22 cellular contexts compared by ENCODE assay signal in the genomic region with DNA sequence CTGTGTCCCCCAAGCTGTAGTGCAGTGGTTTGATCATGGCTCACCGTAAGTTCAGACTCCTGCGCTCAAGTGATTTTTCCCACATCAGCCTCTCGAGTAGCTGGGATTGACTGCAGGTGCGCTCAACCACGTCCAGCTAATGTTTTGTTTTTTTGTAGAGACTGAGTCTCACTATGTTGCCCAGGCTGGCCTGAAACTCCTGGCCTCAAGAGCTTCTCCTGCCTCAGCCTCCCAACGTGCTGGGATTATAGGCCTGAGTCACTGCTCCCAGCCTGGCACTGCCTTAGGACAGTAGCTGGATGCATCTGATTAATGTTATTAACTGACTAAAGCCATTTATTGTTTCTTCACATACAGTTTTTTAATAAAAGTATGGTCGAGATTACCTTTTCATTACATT. TPM values are rescaled to one million over a fixed set of nuclear protein-coding genes. Genes with fewer than 3 reads are reported as not detected.
DNase-seq lines count a peak whose midpoint lies in the region; ATAC-seq, FAIRE-seq and TF ChIP-seq lines count a peak whose summit lies in the region.
"Had no signal": no experiment of that assay in that cellular context is flagged by ENCODE, and none has a peak within 500 bp of the region (broad histone marks: within the 10 kb centered on the region; RNA-seq: fewer than 3 reads in every experiment).

No MANE protein-coding gene starts in this region.

- POLR2A ChIA-PET in PC-3 (lab: Charles Lee; ENCODE audit: unreplicated experiment), result interaction anchor here (0.7 kb wide), 1 partner anchor 341 kb away, joined by 5 read pairs; no protein-coding TSS in a partner anchor

- H3K27me3 ChIP-seq in PC-3 (ENCODE audit: low read length) (no peaks in the 10 kb centered on the region), thyroid gland (no peaks in the 10 kb centered on the region)
- H3K27me3 ChIP-seq: MG63, SJCRH30 had no signal

- H3K4me3 ChIP-seq in PC-3 (ENCODE audit: low read length) (no peak overlapping the region), thyroid gland (replicated peaks in 1 of 3) (no peak overlapping the region)
- H3K4me3 ChIP-seq: MG63, SJCRH30 had no signal

- no peaks in the 10 kb centered on the region for H3K9me3 Mint-ChIP-seq in stimulated activated naive CD8-positive, alpha-beta T cell treated with anti-CD3 and anti-CD28 coated beads, Interleukin-15, Interleukin-2, amounts not matched to agents 100 ng/mL and 50 ng/mL, for 24 hours
- H3K9me3 Mint-ChIP-seq in stimulated activated naive CD8-positive, alpha-beta T cell treated with anti-CD3 and anti-CD28 coated beads, Interleukin-15, amount 100 ng/mL, for 72 hours, result no peaks in the 10 kb centered on the region
- H3K9me3 Mint-ChIP-seq: IgD-negative memory B cell had no signal

- no peaks in the 10 kb centered on the region for H3F3A ChIP-seq in PC-3 (ENCODE audit: low read length, unreplicated experiment)

- intact Hi-C loops in PC-3 (cut with micrococcal nuclease) (no loop called here), thyroid gland (cut with DNase I) (no loop called here), cardiac septum (cut with DNase I) (no loop called here)

- no peak overlapping the region for H3K4me2 ChIP-seq in PC-3 (ENCODE audit: low read length)

- no TSS peak for BruUV-seq in PC-3 (replicated peaks; lab: Mats Ljungman, UMichigan)

- no peak for ATAC-seq in stimulated activated naive CD8-positive, alpha-beta T cell treated with anti-CD3 and anti-CD28 coated beads, Interleukin-15, amount 100 ng/mL, for 72 hours
- ATAC-seq in PC-3, result peak; percentile 54; the same call in 1 of the 2 replicates

- no peaks in the 10 kb centered on the region for H3K27me3 Mint-ChIP-seq in stimulated activated naive CD8-positive, alpha-beta T cell treated with anti-CD3 and anti-CD28 coated beads, Interleukin-15, Interleukin-2, amounts not matched to agents 100 ng/mL and 50 ng/mL, for 24 hours
- H3K27me3 Mint-ChIP-seq in stimulated activated naive CD8-positive, alpha-beta T cell treated with anti-CD3 and anti-CD28 coated beads, Interleukin-15, amount 100 ng/mL, for 72 hours, result no peaks in the 10 kb centered on the region
- H3K27me3 Mint-ChIP-seq: IgD-negative memory B cell had no signal

- peak overlapping the region; percentile 72 for H3K27ac Mint-ChIP-seq in stimulated activated naive CD8-positive, alpha-beta T cell treated with anti-CD3 and anti-CD28 coated beads, Interleukin-15, Interleukin-2, amounts not matched to agents 100 ng/mL and 50 ng/mL, for 24 hours
- H3K27ac Mint-ChIP-seq in stimulated activated naive CD8-positive, alpha-beta T cell treated with anti-CD3 and anti-CD28 coated beads, Interleukin-15, amount 100 ng/mL, for 72 hours, result no peak overlapping the region
- H3K27ac Mint-ChIP-seq: IgD-negative memory B cell had no signal

- no peaks in the 10 kb centered on the region for H3K79me2 ChIP-seq in PC-3 (ENCODE audit: low read length)

- H2AFZ ChIP-seq in PC-3 (ENCODE audit: low read length), result no peak overlapping the region

- H3K4me1 ChIP-seq in PC-3 (ENCODE audit: insufficient read depth, low read length), result no peaks in the 10 kb centered on the region
- peaks cover 4 to 18% of the 10 kb centered on the region in 2 donors for H3K4me1 ChIP-seq in thyroid gland
- H3K4me1 ChIP-seq: SJCRH30 had no signal

- FAIRE-seq in GM12892 (lab: Jason Lieb, UNC), result no peak

- H3K36me3 ChIP-seq in PC-3 (ENCODE audit: low read depth, low read length) (peaks cover 4% of the 10 kb centered on the region; the same call in 1 of the 2 replicates), thyroid gland (no peaks in the 10 kb centered on the region)

- CTCF ChIA-PET in PC-3 (lab: Charles Lee), result no interaction called here

- H3K4me1 Mint-ChIP-seq in stimulated activated naive CD8-positive, alpha-beta T cell treated with anti-CD3 and anti-CD28 coated beads, Interleukin-15, Interleukin-2, amounts not matched to agents 100 ng/mL and 50 ng/mL, for 24 hours (ENCODE audit: low read depth), result no peaks in the 10 kb centered on the region
- no peaks in the 10 kb centered on the region for H3K4me1 Mint-ChIP-seq in stimulated activated naive CD8-positive, alpha-beta T cell treated with anti-CD3 and anti-CD28 coated beads, Interleukin-15, amount 100 ng/mL, for 72 hours
- H3K4me1 Mint-ChIP-seq: IgD-negative memory B cell had no signal

- H3K9ac ChIP-seq in PC-3 (ENCODE audit: low read length), result no peak overlapping the region

- H3K36me3 Mint-ChIP-seq in stimulated activated naive CD8-positive, alpha-beta T cell treated with anti-CD3 and anti-CD28 coated beads, Interleukin-15, Interleukin-2, amounts not matched to agents 100 ng/mL and 50 ng/mL, for 24 hours (ENCODE audit: low read depth), result peaks cover 22% of the 10 kb centered on the region

- WGBS in thyroid gland, 2 donors, result 45 to 50% methylated on average over 7 of the region's 7 CpGs

- H3K9me3 ChIP-seq in PC-3 (ENCODE audit: low read length) (no peaks in the 10 kb centered on the region), thyroid gland (no peaks in the 10 kb centered on the region)
- H3K9me3 ChIP-seq: MG63, SJCRH30 had no signal

- no peak overlapping the region for H3K4me3 Mint-ChIP-seq in stimulated activated naive CD8-positive, alpha-beta T cell treated with anti-CD3 and anti-CD28 coated beads, Interleukin-15, Interleukin-2, amounts not matched to agents 100 ng/mL and 50 ng/mL, for 24 hours
- no peak overlapping the region for H3K4me3 Mint-ChIP-seq in stimulated activated naive CD8-positive, alpha-beta T cell treated with anti-CD3 and anti-CD28 coated beads, Interleukin-15, amount 100 ng/mL, for 72 hours
- H3K4me3 Mint-ChIP-seq: CD14-positive monocyte, IgD-negative memory B cell had no signal

- no peaks in the 10 kb centered on the region for H3K9me2 ChIP-seq in PC-3 (replicated peaks; ENCODE audit: low read length)

- TF ChIP-seq CTCF in PC-3 (conservative IDR thresholded peaks at IDR 0.05; ENCODE audit: low read depth, low read length) (no peak), thyroid gland (IDR thresholded peaks at IDR 0.05) (no peak)

- no peaks in the 10 kb centered on the region for H4K20me1 ChIP-seq in PC-3 (ENCODE audit: low read length)

- no peak for TF ChIP-seq POLR2A in thyroid gland (IDR thresholded peaks at IDR 0.05)
- no peak for TF ChIP-seq POLR2A in GM12892 (IDR thresholded peaks at IDR 0.05; ENCODE audit: low read depth, low read length)

- H3K27ac ChIP-seq in PC-3 (ENCODE audit: low read length), result no peak overlapping the region
- peak overlapping the region; percentile 4 to 42 (median 7) for H3K27ac ChIP-seq in thyroid gland
- H3K27ac ChIP-seq: SJCRH30 had no signal

- no peak for DNase-seq in stimulated activated naive CD8-positive, alpha-beta T cell treated with anti-CD3 and anti-CD28 coated beads, Interleukin-15, amount 100 ng/mL, for 72 hours
- DNase-seq in PC-3, result no peak
- DNase-seq in astrocyte of the hippocampus (ENCODE audit: low read depth, low spot score), result peak; percentile 31
- peak; percentile 29 to 54 for DNase-seq in thyroid gland
- DNase-seq in cardiac septum (ENCODE audit: low spot score), result no peak
- DNase-seq in amygdala (lab: John Stamatoyannopoulos, UW), result no peak
- no peak for DNase-seq in GM12892 (ENCODE audit: insufficient read length)
- DNase-seq: DMS 273 treated with DMSO at 0.1 percent for 48 hours, GF-D8, HCEC 1CT, Karpas-422, MG63, NCI-H1048, NCI-H1436, NCI-H1930, NCI-H524, NCI-H82, SJCRH30 had no signal

RNA-seq across cellular contexts. Expression of a gene that starts 40.2 kb away (rescaled TPM):
- total RNA-seq in PC-3 (2014; rRNA removed), result 117 and 169 TPM in 2 replicates
- 100 to 1,000 TPM; 113 to 134 (median 115) TPM for total RNA-seq in thyroid gland
- 137 TPM for total RNA-seq in cardiac septum
- polyA plus RNA-seq in GM12892 (2012; ENCODE audit: missing spikeins), result 39.2 TPM

RNA-seq across cellular contexts. Expression of a gene that starts 54.1 kb away (rescaled TPM):
- total RNA-seq in PC-3 (2014; rRNA removed) (11.1 and 12.3 TPM in 2 replicates), thyroid gland (10 to 100 TPM; 13.6 to 56.0 (median 33.5) TPM), cardiac septum (20.3 TPM)
- 2.0 TPM for polyA plus RNA-seq in GM12892 (2012; ENCODE audit: missing spikeins)
- total RNA-seq: T-helper 1 cell treated with Interleukin-12 subunit alpha and Interleukin-12 subunit beta and Interleukin-4 antibody, amounts not matched to agents 30 ng/mL and 1 ng/mL, for 36 hours had no signal
- polyA plus RNA-seq: CD14-positive monocyte, IgD-negative memory B cell had no signal

Comparison
In these comparisons a context has a peak if more than half of its experiments do, and no peak if none do; other contexts are left out.
1. DNase-seq: peak in astrocyte of the hippocampus (single experiment) and thyroid gland (2 of 2); none in stimulated activated naive CD8-positive, alpha-beta T cell treated with anti-CD3 and anti-CD28 coated beads, Interleukin-15, amount 100 ng/mL, for 72 hours (0 of 2), PC-3 (single experiment), cardiac septum (single experiment), amygdala (0 of 56) and GM12892 (single experiment).